ENCODE assay signal across 13 cellular contexts in genomic region chr5:54718647-54719046, GRCh38.
DNase-seq lines count a peak whose midpoint lies in the region; ATAC-seq and TF ChIP-seq lines count a peak whose summit lies in the region.
"Had no signal": no experiment of that assay in that cellular context is flagged by ENCODE, and none has a peak within 500 bp of the region (broad histone marks: within the 10 kb centered on the region; RNA-seq: fewer than 3 reads in every experiment).

No MANE protein-coding gene starts in this region.

- peaks cover 26% of the 10 kb centered on the region for H3K4me1 Mint-ChIP-seq in activated naive CD4-positive, alpha-beta T cell treated with anti-CD3 and anti-CD28 coated beads, Interleukin-2, amount 10 ng/mL, durations not matched to agents 7 days and 5 days

- ATAC-seq in upper lobe of right lung = peak; percentile 43
- no peak for ATAC-seq in HG03439 (IDR thresholded peaks at IDR 0.05; ENCODE audit: unreplicated experiment)
- ATAC-seq: foreskin keratinocyte had no signal

- intact Hi-C loops in upper lobe of right lung (cut with DNase I) = no loop called here

- CTCF ChIA-PET in activated naive CD4-positive, alpha-beta T cell treated with anti-CD3 and anti-CD28 coated beads, Interleukin-2, amount 10 ng/mL, durations not matched to agents 7 days and 5 days (lab: Charles Lee) = interaction anchor here (0.7 to 2.1 kb wide), 4 partner anchors 15 to 199 kb away, joined by 3 to 7 read pairs (median 3); no protein-coding TSS in a partner anchor

- TF ChIP-seq CTCF in brain microvascular endothelial cell (IDR thresholded peaks at IDR 0.05; ENCODE audit: low read depth, low read length, missing control alignments) = no peak
- no peak for TF ChIP-seq CTCF in right atrium auricular region (IDR thresholded peaks at IDR 0.05)
- TF ChIP-seq CTCF in upper lobe of right lung (IDR thresholded peaks at IDR 0.05) = no peak

- H3K4me3 Mint-ChIP-seq in activated naive CD4-positive, alpha-beta T cell treated with anti-CD3 and anti-CD28 coated beads, Interleukin-2, amount 10 ng/mL, durations not matched to agents 7 days and 5 days = no peak overlapping the region

- no peak for DNase-seq in activated naive CD4-positive, alpha-beta T cell treated with anti-CD3 and anti-CD28 coated beads, Interleukin-2, amount 10 ng/mL, durations not matched to agents 7 days and 5 days
- DNase-seq in activated naive CD4-positive, alpha-beta T cell treated with Interleukin-2 at 50 U/mL for 16 hours = no peak
- DNase-seq in brain microvascular endothelial cell (peak; percentile 29), right atrium auricular region (ENCODE audit: low spot score) (peak; percentile 85), upper lobe of right lung (no peak), NCI-H1436 treated with DMSO at 0.1 percent for 48 hours (lab: John Stamatoyannopoulos, UW) (no peak), NCI-H774 (lab: John Stamatoyannopoulos, UW) (no peak)
- DNase-seq: foreskin keratinocyte; GDM1; left lung; NCI-H1930; stimulated activated CD4-positive, alpha-beta T cell treated with anti-CD3 and anti-CD28 coated beads, Interleukin-4, amount 100 ng/mL, for 4 hours had no signal

- H3K27me3 Mint-ChIP-seq in activated naive CD4-positive, alpha-beta T cell treated with anti-CD3 and anti-CD28 coated beads, Interleukin-2, amount 10 ng/mL, durations not matched to agents 7 days and 5 days = peaks cover 6% of the 10 kb centered on the region

- peaks cover 6% of the 10 kb centered on the region for H3K36me3 Mint-ChIP-seq in activated naive CD4-positive, alpha-beta T cell treated with anti-CD3 and anti-CD28 coated beads, Interleukin-2, amount 10 ng/mL, durations not matched to agents 7 days and 5 days

- H3K9me3 Mint-ChIP-seq in activated naive CD4-positive, alpha-beta T cell treated with anti-CD3 and anti-CD28 coated beads, Interleukin-2, amount 10 ng/mL, durations not matched to agents 7 days and 5 days = peaks cover 28% of the 10 kb centered on the region

- no peak overlapping the region for H3K27ac ChIP-seq in brain microvascular endothelial cell
- peak overlapping the region in 1 of 2 donors; percentile 78 for H3K27ac ChIP-seq in right atrium auricular region
- H3K27ac ChIP-seq in upper lobe of right lung = no peak overlapping the region
- H3K27ac ChIP-seq: foreskin keratinocyte, left lung had no signal

- no peaks in the 10 kb centered on the region for H3K27me3 ChIP-seq in brain microvascular endothelial cell (replicated peaks)
- H3K27me3 ChIP-seq in right atrium auricular region = no peaks in the 10 kb centered on the region
- H3K27me3 ChIP-seq in upper lobe of right lung = no peaks in the 10 kb centered on the region
- H3K27me3 ChIP-seq: foreskin keratinocyte, left lung had no signal

- in situ Hi-C loops in brain microvascular endothelial cell (cut with HindIII; ENCODE audit: low pct_ligation_motif_present, low sequenced_read_pairs) = no loop called here

- peaks cover 0 to 4% of the 10 kb centered on the region in 2 donors for H3K9me3 ChIP-seq in right atrium auricular region
- no peaks in the 10 kb centered on the region for H3K9me3 ChIP-seq in upper lobe of right lung

- peaks cover 0 to 19% of the 10 kb centered on the region in 2 donors for H3K4me1 ChIP-seq in right atrium auricular region
- no peaks in the 10 kb centered on the region for H3K4me1 ChIP-seq in upper lobe of right lung
- H3K4me1 ChIP-seq: foreskin keratinocyte had no signal

- no peaks in the 10 kb centered on the region for H3K36me3 ChIP-seq in brain microvascular endothelial cell (replicated peaks)
- H3K36me3 ChIP-seq in right atrium auricular region = no peaks in the 10 kb centered on the region
- no peaks in the 10 kb centered on the region for H3K36me3 ChIP-seq in upper lobe of right lung
- H3K36me3 ChIP-seq: left lung had no signal

- no peak overlapping the region for H3K4me3 ChIP-seq in brain microvascular endothelial cell (ENCODE audit: low read depth, low read length)
- no peak overlapping the region for H3K4me3 ChIP-seq in right atrium auricular region
- H3K4me3 ChIP-seq in upper lobe of right lung = no peak overlapping the region
- H3K4me3 ChIP-seq: left lung had no signal

- peak overlapping the region; percentile 67 for H3K27ac Mint-ChIP-seq in activated naive CD4-positive, alpha-beta T cell treated with anti-CD3 and anti-CD28 coated beads, Interleukin-2, amount 10 ng/mL, durations not matched to agents 7 days and 5 days

Comparison
In these comparisons a context has a peak if more than half of its experiments do, and no peak if none do; other contexts are left out.
1. DNase-seq: peak in brain microvascular endothelial cell (single experiment) and right atrium auricular region (single experiment); none in activated naive CD4-positive, alpha-beta T cell treated with anti-CD3 and anti-CD28 coated beads, Interleukin-2, amount 10 ng/mL, durations not matched to agents 7 days and 5 days (single experiment), activated naive CD4-positive, alpha-beta T cell treated with Interleukin-2 at 50 U/mL for 16 hours (single experiment), upper lobe of right lung (single experiment), NCI-H1436 treated with DMSO at 0.1 percent for 48 hours (single experiment) and NCI-H774 (single experiment).